Comparison of ENCODE assay signal across 14 cellular contexts in the genomic region with DNA sequence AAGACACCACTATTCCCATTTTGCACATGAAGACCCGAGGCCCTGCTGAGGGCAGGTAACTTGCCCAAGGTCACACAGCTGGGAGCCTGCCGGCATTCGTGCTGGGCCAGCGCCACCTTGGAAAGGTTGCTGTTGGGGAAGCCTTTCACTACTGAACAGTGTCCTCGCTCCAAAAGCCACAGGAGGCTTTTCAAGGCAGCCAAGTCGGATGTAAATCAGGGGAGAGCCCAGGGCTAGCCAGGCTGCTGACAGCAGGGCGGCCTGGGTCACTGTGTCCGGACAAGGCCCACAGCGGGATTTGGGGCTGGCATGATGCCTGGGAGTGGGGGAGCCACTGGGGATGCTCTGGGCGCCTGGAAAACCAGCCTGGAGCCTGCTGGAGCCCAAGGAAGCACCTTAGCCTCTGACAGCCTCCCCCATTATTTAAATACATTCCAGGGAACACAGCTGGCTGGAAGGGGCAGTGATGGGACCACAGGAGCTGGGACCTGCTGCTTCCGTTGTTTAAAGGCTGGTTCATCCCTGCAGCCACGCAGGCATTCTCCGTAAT. TPM values are rescaled to one million over a fixed set of nuclear protein-coding genes. Genes with fewer than 3 reads are reported as not detected.
DNase-seq lines count a peak whose midpoint lies in the region; ATAC-seq and TF ChIP-seq lines count a peak whose summit lies in the region.
"Had no signal": no experiment of that assay in that cellular context is flagged by ENCODE, and none has a peak within 500 bp of the region (broad histone marks: within the 10 kb centered on the region; RNA-seq: fewer than 3 reads in every experiment).

No MANE protein-coding gene starts in this region.

- peaks cover 0 to 10% of the 10 kb centered on the region in 2 experiments; a peak in 2 of 3 replicates for H3K36me3 ChIP-seq in HEK293 (ENCODE audit: control insufficient read depth in 2 of 2, insufficient read depth in 1 of 2, low read length in 2 of 2)
- no peaks in the 10 kb centered on the region for H3K36me3 ChIP-seq in SU-DHL-6 (ENCODE audit: low read length)
- peaks cover 36% of the 10 kb centered on the region for H3K36me3 ChIP-seq in iPS-20b (ENCODE audit: insufficient read depth, low read depth, low read length)
- H3K36me3 ChIP-seq in spleen, result peaks cover 0 to 79% (median 24%) of the 10 kb centered on the region in 6 donors
- peaks cover 8% of the 10 kb centered on the region for H3K36me3 ChIP-seq in WERI-Rb-1

- H3K4me3 ChIP-seq in HEK293 (ENCODE audit: low read depth, low read length) (no peak overlapping the region), SU-DHL-6 (ENCODE audit: insufficient read depth, low read length, poor library complexity, severe bottlenecking) (no peak overlapping the region), iPS-20b (ENCODE audit: low read length) (peak overlapping the region; percentile 49; the same call in 1 of the 2 replicates), spleen (peak overlapping the region in 1 of 8 donors; percentile 36), WERI-Rb-1 (ENCODE audit: low read depth, low read length) (no peak overlapping the region)

- H3K9me3 ChIP-seq in HEK293 (ENCODE audit: control insufficient read depth, insufficient read depth, low read depth, low read length) (no peaks in the 10 kb centered on the region), SU-DHL-6 (ENCODE audit: insufficient read depth, low read length) (no peaks in the 10 kb centered on the region), iPS-20b (ENCODE audit: insufficient read depth, low read depth, low read length) (no peaks in the 10 kb centered on the region), spleen (no peaks in the 10 kb centered on the region), WERI-Rb-1 (ENCODE audit: severe bottlenecking) (no peaks in the 10 kb centered on the region)
- H3K9me3 ChIP-seq: Caco-2 had no signal

- POLR2A ChIA-PET in HEK293 (lab: Yijun Ruan, JAX), result no interaction called here

- no peaks in the 10 kb centered on the region; the same call in 1 of the 2 replicates for H3F3A ChIP-seq in SU-DHL-6 (ENCODE audit: insufficient read depth)

- CTCF ChIA-PET in HEK293 (lab: Yijun Ruan, JAX), result interaction anchor here (0.6 to 0.9 kb wide), 2 partner anchors 48 to 365 kb away, joined by 3 to 5 read pairs; no protein-coding TSS in a partner anchor

- ATAC-seq in HG03439 (IDR thresholded peaks at IDR 0.05; ENCODE audit: unreplicated experiment), result no peak
- ATAC-seq: naive thymus-derived CD8-positive, alpha-beta T cell; stimulated activated effector memory CD8-positive, alpha-beta T cell treated with anti-CD3 and anti-CD28 coated beads, Interleukin-12 subunit alpha, Interleukin-12 subunit beta, amount 100 ng/mL, for 72 hours had no signal

- no peak overlapping the region for H3K9ac ChIP-seq in SU-DHL-6 (ENCODE audit: low read length)
- peak overlapping the region; percentile 43; the same call in 1 of the 2 replicates for H3K9ac ChIP-seq in iPS-20b (ENCODE audit: low read depth, low read length)
- H3K9ac ChIP-seq: KMS-11 had no signal

- H3K4me2 ChIP-seq in SU-DHL-6 (ENCODE audit: low read depth, low read length, poor library complexity, severe bottlenecking), result peak overlapping the region; percentile 4
- H3K4me2 ChIP-seq: KMS-11 had no signal

- H3K79me2 ChIP-seq in SU-DHL-6 (ENCODE audit: insufficient read depth, low read length), result peaks cover 83% of the 10 kb centered on the region

- DNase-seq in spleen, result no peak
- DNase-seq in NAMALWA (ENCODE audit: low spot score), result no peak
- no peak for DNase-seq in WERI-Rb-1
- DNase-seq in stimulated activated CD4-positive, alpha-beta T cell treated with anti-CD3 and anti-CD28 coated beads, Interleukin-15, amount 100 ng/mL, for 24 hours, result no peak
- DNase-seq: brain microvascular endothelial cell; naive thymus-derived CD8-positive, alpha-beta T cell; NCI-H2227 treated with DMSO at 0.1 percent for 48 hours had no signal

- TF ChIP-seq POLR2A in spleen (IDR thresholded peaks at IDR 0.05), result no peak

- intact Hi-C loops in spleen (cut with DNase I; ENCODE audit: low total_unique reads), result no loop called here

- H3K27me3 ChIP-seq in SU-DHL-6 (ENCODE audit: low read length) (no peaks in the 10 kb centered on the region), iPS-20b (ENCODE audit: insufficient read depth, low read length) (no peaks in the 10 kb centered on the region), spleen (replicated peaks in 1 of 7) (no peaks in the 10 kb centered on the region), WERI-Rb-1 (ENCODE audit: insufficient read depth, low read depth, severe bottlenecking) (no peaks in the 10 kb centered on the region)
- H3K27me3 ChIP-seq: brain microvascular endothelial cell had no signal

- H2AFZ ChIP-seq in SU-DHL-6 (ENCODE audit: low read depth, low read length, severe bottlenecking), result no peak overlapping the region

- H3K9me2 ChIP-seq in SU-DHL-6 (replicated peaks; ENCODE audit: insufficient read depth, low read length), result no peaks in the 10 kb centered on the region

- H4K20me1 ChIP-seq in SU-DHL-6 (ENCODE audit: low read depth, low read length), result peaks cover 12% of the 10 kb centered on the region; the same call in 1 of the 2 replicates

- 65 to 89% (median 83%) methylated on average over 12 to 13 of the region's 13 CpGs for WGBS in spleen, 5 donors

- TF ChIP-seq CTCF in HEK293 (tag by site-specific recombination; IDR thresholded peaks at IDR 0.05) (no peak), SU-DHL-6 (IDR thresholded peaks at IDR 0.05; ENCODE audit: insufficient read depth, low read length, poor library complexity, severe bottlenecking) (no peak), spleen (IDR thresholded peaks at IDR 0.05 in 8 of 11, conservative IDR thresholded peaks at IDR 0.05 in 3 of 11) (no peak), WERI-Rb-1 (IDR thresholded peaks at IDR 0.05; ENCODE audit: low read depth, low read length) (no peak)

- peaks cover 8% of the 10 kb centered on the region for H3K4me1 ChIP-seq in HEK293 (ENCODE audit: control insufficient read depth, insufficient read depth, low read length)
- peaks cover 29% of the 10 kb centered on the region; the same call in 1 of the 2 replicates for H3K4me1 ChIP-seq in iPS-20b (ENCODE audit: insufficient read depth, low read length)
- peaks cover 15 to 100% (median 69%) of the 10 kb centered on the region in 6 donors for H3K4me1 ChIP-seq in spleen

- H3K27ac ChIP-seq in HEK293 (ENCODE audit: extremely low read depth, low read depth, low read length), result no peak overlapping the region
- no peak overlapping the region for H3K27ac ChIP-seq in SU-DHL-6 (ENCODE audit: low read depth, low read length)
- peak overlapping the region; percentile 15 for H3K27ac ChIP-seq in iPS-20b (ENCODE audit: low read length)
- peak overlapping the region in 7 of 8 donors; percentile 51 to 90 (median 77) for H3K27ac ChIP-seq in spleen
- no peak overlapping the region for H3K27ac ChIP-seq in WERI-Rb-1
- H3K27ac ChIP-seq: brain microvascular endothelial cell, KMS-11 had no signal

TF ChIP-seq in HEK293, 187 proteins besides CTCF, POLR2A, EP300 and RAD21:
- TF ChIP-seq OVOL3 (tag by site-specific recombination; IDR thresholded peaks at IDR 0.05), result no peak
- peak; percentile 81 for TF ChIP-seq ZIC2 (tag by site-specific recombination; IDR thresholded peaks at IDR 0.05)
- TF ChIP-seq ZFP69B (tag by site-specific recombination; IDR thresholded peaks at IDR 0.05), result no peak
- no peak for TF ChIP-seq ZNF221 (tag by site-specific recombination; IDR thresholded peaks at IDR 0.05; ENCODE audit: borderline replicate concordance)
- peak; percentile 42; the same call in 1 of the 2 replicates for TF ChIP-seq ZNF223 (tag by site-specific recombination; IDR thresholded peaks at IDR 0.05)
- TF ChIP-seq TRIM28 (IDR thresholded peaks at IDR 0.05; ENCODE audit: borderline replicate concordance, low read length), result no peak
TF ChIP-seq in HEK293: peak in this region for 2.

RNA-seq across cellular contexts. Expression of a gene that starts 10.5 kb away (rescaled TPM):
- total RNA-seq in spleen, result 100 to 1,000 TPM in 6 of 7 donors, 10 to 100 TPM in 1; 75.4 to 150 (median 128) TPM
- polyA plus RNA-seq in spleen, result 10 to 100 TPM in 1 of 3 donors, 1 to 10 TPM in 2; 3.4 to 14.2 (median 3.9) TPM

Comparison
In these comparisons a context has a peak if more than half of its experiments do, and no peak if none do; other contexts are left out.
1. H3K27ac ChIP-seq: peak in iPS-20b (single experiment) and spleen (7 of 8); none in HEK293 (single experiment), SU-DHL-6 (single experiment) and WERI-Rb-1 (single experiment).